1 cellular context compared by ENCODE assay signal in genomic region chr17:39939588-39940419, GRCh38.
TF ChIP-seq lines count a peak whose summit lies in the region.

No MANE protein-coding gene starts in this region.

TF ChIP-seq in K562, 482 proteins besides CTCF, POLR2A, EP300 and RAD21 (continued from another document and continues in another):
- TF ChIP-seq ATF4 (CRISPR knock-in tag; IDR thresholded peaks at IDR 0.05), result no peak
- TF ChIP-seq PHF20 (IDR thresholded peaks at IDR 0.05; ENCODE audit: partially characterized antibody), result no peak
- TF ChIP-seq MAFF (IDR thresholded peaks at IDR 0.05; ENCODE audit: low read length), result no peak; the same call in 1 of the 2 replicates
- no peak for TF ChIP-seq SRSF9 (IDR thresholded peaks at IDR 0.05; ENCODE audit: borderline replicate concordance, low read depth, low read length)
- no peak for TF ChIP-seq TCFL5 (CRISPR knock-in tag; conservative IDR thresholded peaks at IDR 0.05)
- TF ChIP-seq ILK (tag; IDR thresholded peaks at IDR 0.05; ENCODE audit: borderline replicate concordance, low read depth), result no peak
- TF ChIP-seq FOXP1 (CRISPR knock-in tag; IDR thresholded peaks at IDR 0.05), result no peak
- peak; percentile 96 for TF ChIP-seq CTBP1 (IDR thresholded peaks at IDR 0.05; ENCODE audit: borderline replicate concordance)
- TF ChIP-seq ZNF217 (CRISPR knock-in tag; IDR thresholded peaks at IDR 0.05), result no peak
- TF ChIP-seq SMARCE1 (IDR thresholded peaks at IDR 0.05), result peak; percentile 63; the same call in 1 of the 2 replicates
- TF ChIP-seq MTA2 (IDR thresholded peaks at IDR 0.05; ENCODE audit: low read depth), result no peak
- 0 out of 2 replicates have a peak, but pooled peaks have one; percentile 18 for TF ChIP-seq SOX6 (IDR thresholded peaks at IDR 0.05)
- no peak for TF ChIP-seq NFRKB (IDR thresholded peaks at IDR 0.05; ENCODE audit: low read depth)
- peak; percentile 47; the same call in 1 of the 2 replicates for TF ChIP-seq TFAP4 (CRISPR knock-in tag; IDR thresholded peaks at IDR 0.05; ENCODE audit: borderline replicate concordance)
- no peak for TF ChIP-seq IRF1 (CRISPR knock-in tag; IDR thresholded peaks at IDR 0.05; ENCODE audit: borderline replicate concordance)
- TF ChIP-seq FOXA1 (IDR thresholded peaks at IDR 0.05; ENCODE audit: borderline replicate concordance), result no peak
- TF ChIP-seq HCFC1 (IDR thresholded peaks at IDR 0.05; ENCODE audit: low read depth, low read length), result no peak
- 0 out of 2 replicates have a peak, but pooled peaks have one; percentile 34 for TF ChIP-seq ARID1B (IDR thresholded peaks at IDR 0.05)
- TF ChIP-seq E2F6 (IDR thresholded peaks at IDR 0.05; ENCODE audit: borderline replicate concordance in 1 of 2, extremely low read depth in 1 of 2, insufficient read depth in 1 of 2, insufficient read length in 1 of 2, low read depth in 1 of 2, low read length in 1 of 2, poor library complexity in 1 of 2, severe bottlenecking in 1 of 2), result no peak
- no peak for TF ChIP-seq CREB5 (CRISPR knock-in tag; IDR thresholded peaks at IDR 0.05)
- no peak for TF ChIP-seq ZNF384 (IDR thresholded peaks at IDR 0.05; ENCODE audit: low read depth, low read length)
- no peak for TF ChIP-seq NUFIP1 (IDR thresholded peaks at IDR 0.05; ENCODE audit: partially characterized antibody)
- TF ChIP-seq ZBTB49 (CRISPR knock-in tag; IDR thresholded peaks at IDR 0.05; ENCODE audit: borderline replicate concordance), result no peak
- TF ChIP-seq ZNF583 (CRISPR knock-in tag; IDR thresholded peaks at IDR 0.05), result no peak
- TF ChIP-seq CHD4 (IDR thresholded peaks at IDR 0.05; ENCODE audit: insufficient read depth, insufficient replicate concordance, low read depth, low read length, poor library complexity, severe bottlenecking), result no peak
- TF ChIP-seq CHCHD3 (CRISPR knock-in tag; IDR thresholded peaks at IDR 0.05), result no peak
- no peak for TF ChIP-seq DACH1 (IDR thresholded peaks at IDR 0.05; ENCODE audit: partially characterized antibody)
- TF ChIP-seq THAP12 (CRISPR knock-in tag; IDR thresholded peaks at IDR 0.05), result no peak
- TF ChIP-seq ZNF79 (CRISPR knock-in tag; IDR thresholded peaks at IDR 0.05; ENCODE audit: low read depth), result no peak
- TF ChIP-seq PYGO2 (tag; IDR thresholded peaks at IDR 0.05), result no peak
- TF ChIP-seq HBP1 (CRISPR knock-in tag; IDR thresholded peaks at IDR 0.05), result no peak
- TF ChIP-seq NRF1 (conservative IDR thresholded peaks at IDR 0.05 in 1 of 2, IDR thresholded peaks at IDR 0.05 in 1 of 2), result no peak
- TF ChIP-seq ZFP30 (CRISPR knock-in tag; IDR thresholded peaks at IDR 0.05; ENCODE audit: borderline replicate concordance), result no peak
- no peak for TF ChIP-seq FOXK1 (CRISPR knock-in tag; IDR thresholded peaks at IDR 0.05; ENCODE audit: borderline replicate concordance)
- TF ChIP-seq CBX1 (IDR thresholded peaks at IDR 0.05; ENCODE audit: low read depth), result no peak
- TF ChIP-seq ZNF24 (IDR thresholded peaks at IDR 0.05), result no peak
- TF ChIP-seq E2F8 (IDR thresholded peaks at IDR 0.05; ENCODE audit: low read depth, partially characterized antibody), result no peak
- TF ChIP-seq RBM22 (IDR thresholded peaks at IDR 0.05; ENCODE audit: low read depth, low read length, poor library complexity, severe bottlenecking), result no peak
- TF ChIP-seq ZBTB26 (CRISPR knock-in tag; IDR thresholded peaks at IDR 0.05), result no peak
- no peak for TF ChIP-seq GTF2E2 (tag; IDR thresholded peaks at IDR 0.05)
- TF ChIP-seq ZMIZ1 (IDR thresholded peaks at IDR 0.05; ENCODE audit: low read depth in 2 of 2, low read length in 2 of 2), result no peak
- TF ChIP-seq KAT2B (IDR thresholded peaks at IDR 0.05; ENCODE audit: low read depth, low read length), result no peak
- no peak for TF ChIP-seq TARDBP (IDR thresholded peaks at IDR 0.05)
- no peak for TF ChIP-seq MEF2A (IDR thresholded peaks at IDR 0.05; ENCODE audit: control insufficient read depth, low read depth, low read length)
- no peak for TF ChIP-seq ZKSCAN3 (CRISPR knock-in tag; IDR thresholded peaks at IDR 0.05)
- no peak for TF ChIP-seq TAL1 (IDR thresholded peaks at IDR 0.05)
